1 cellular context compared by ENCODE assay signal in genomic region chr1:16677552-16678423, GRCh38.
TF ChIP-seq lines count a peak whose summit lies in the region.

No MANE protein-coding gene starts in this region.

TF ChIP-seq in HepG2, 621 proteins besides CTCF, POLR2A, EP300 and RAD21 (continued from another document and continues in another):
- TF ChIP-seq, protein P1, sequence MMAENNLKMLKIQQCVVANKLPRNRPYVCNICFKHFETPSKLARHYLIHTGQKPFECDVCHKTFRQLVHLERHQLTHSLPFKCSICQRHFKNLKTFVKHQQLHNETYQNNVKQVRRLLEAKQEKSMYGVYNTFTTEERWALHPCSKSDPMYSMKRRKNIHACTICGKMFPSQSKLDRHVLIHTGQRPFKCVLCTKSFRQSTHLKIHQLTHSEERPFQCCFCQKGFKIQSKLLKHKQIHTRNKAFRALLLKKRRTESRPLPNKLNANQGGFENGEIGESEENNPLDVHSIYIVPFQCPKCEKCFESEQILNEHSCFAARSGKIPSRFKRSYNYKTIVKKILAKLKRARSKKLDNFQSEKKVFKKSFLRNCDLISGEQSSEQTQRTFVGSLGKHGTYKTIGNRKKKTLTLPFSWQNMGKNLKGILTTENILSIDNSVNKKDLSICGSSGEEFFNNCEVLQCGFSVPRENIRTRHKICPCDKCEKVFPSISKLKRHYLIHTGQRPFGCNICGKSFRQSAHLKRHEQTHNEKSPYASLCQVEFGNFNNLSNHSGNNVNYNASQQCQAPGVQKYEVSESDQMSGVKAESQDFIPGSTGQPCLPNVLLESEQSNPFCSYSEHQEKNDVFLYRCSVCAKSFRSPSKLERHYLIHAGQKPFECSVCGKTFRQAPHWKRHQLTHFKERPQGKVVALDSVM (CRISPR knock-in tag; IDR thresholded peaks at IDR 0.05): no peak
- TF ChIP-seq BRD4 (CRISPR knock-in tag; IDR thresholded peaks at IDR 0.05): no peak
- no peak for TF ChIP-seq ZNF335 (CRISPR knock-in tag; IDR thresholded peaks at IDR 0.05)
- 0 out of 2 replicates have a peak, but pooled peaks have one; percentile 42 for TF ChIP-seq RCOR2 (CRISPR knock-in tag; IDR thresholded peaks at IDR 0.05)
- TF ChIP-seq, protein P2, sequence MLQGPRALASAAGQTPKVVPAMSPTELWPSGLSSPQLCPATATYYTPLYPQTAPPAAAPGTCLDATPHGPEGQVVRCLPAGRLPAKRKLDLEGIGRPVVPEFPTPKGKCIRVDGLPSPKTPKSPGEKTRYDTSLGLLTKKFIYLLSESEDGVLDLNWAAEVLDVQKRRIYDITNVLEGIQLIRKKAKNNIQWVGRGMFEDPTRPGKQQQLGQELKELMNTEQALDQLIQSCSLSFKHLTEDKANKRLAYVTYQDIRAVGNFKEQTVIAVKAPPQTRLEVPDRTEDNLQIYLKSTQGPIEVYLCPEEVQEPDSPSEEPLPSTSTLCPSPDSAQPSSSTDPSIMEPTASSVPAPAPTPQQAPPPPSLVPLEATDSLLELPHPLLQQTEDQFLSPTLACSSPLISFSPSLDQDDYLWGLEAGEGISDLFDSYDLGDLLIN (CRISPR knock-in tag; IDR thresholded peaks at IDR 0.05; ENCODE audit: borderline replicate concordance): no peak
- TF ChIP-seq ZNF3 (CRISPR knock-in tag; IDR thresholded peaks at IDR 0.05): no peak
- no peak for TF ChIP-seq ZNF569 (CRISPR knock-in tag; IDR thresholded peaks at IDR 0.05; ENCODE audit: borderline replicate concordance)
- no peak for TF ChIP-seq JUNB (CRISPR knock-in tag; IDR thresholded peaks at IDR 0.05; ENCODE audit: borderline replicate concordance)
- no peak for TF ChIP-seq WIZ (CRISPR knock-in tag; IDR thresholded peaks at IDR 0.05)
- TF ChIP-seq ZNF629 (CRISPR knock-in tag; conservative IDR thresholded peaks at IDR 0.05): peak; percentile 50; the same call in 1 of the 2 replicates
- no peak; the same call in 1 of the 2 replicates for TF ChIP-seq ZBTB25 (CRISPR knock-in tag; IDR thresholded peaks at IDR 0.05)
- peak; percentile 18 for TF ChIP-seq YY1 (IDR thresholded peaks at IDR 0.05; ENCODE audit: insufficient read depth, insufficient replicate concordance, low read depth, low read length)
- no peak for TF ChIP-seq ZBTB21 (CRISPR knock-in tag; IDR thresholded peaks at IDR 0.05)
- no peak for TF ChIP-seq ZNF83 (CRISPR knock-in tag; IDR thresholded peaks at IDR 0.05; ENCODE audit: borderline replicate concordance)
- TF ChIP-seq, protein P3, sequence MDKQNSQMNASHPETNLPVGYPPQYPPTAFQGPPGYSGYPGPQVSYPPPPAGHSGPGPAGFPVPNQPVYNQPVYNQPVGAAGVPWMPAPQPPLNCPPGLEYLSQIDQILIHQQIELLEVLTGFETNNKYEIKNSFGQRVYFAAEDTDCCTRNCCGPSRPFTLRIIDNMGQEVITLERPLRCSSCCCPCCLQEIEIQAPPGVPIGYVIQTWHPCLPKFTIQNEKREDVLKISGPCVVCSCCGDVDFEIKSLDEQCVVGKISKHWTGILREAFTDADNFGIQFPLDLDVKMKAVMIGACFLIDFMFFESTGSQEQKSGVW (CRISPR knock-in tag; IDR thresholded peaks at IDR 0.05; ENCODE audit: borderline replicate concordance): no peak
- peak; percentile 100 for TF ChIP-seq ZNF24 (IDR thresholded peaks at IDR 0.05)
- TF ChIP-seq, protein P4, sequence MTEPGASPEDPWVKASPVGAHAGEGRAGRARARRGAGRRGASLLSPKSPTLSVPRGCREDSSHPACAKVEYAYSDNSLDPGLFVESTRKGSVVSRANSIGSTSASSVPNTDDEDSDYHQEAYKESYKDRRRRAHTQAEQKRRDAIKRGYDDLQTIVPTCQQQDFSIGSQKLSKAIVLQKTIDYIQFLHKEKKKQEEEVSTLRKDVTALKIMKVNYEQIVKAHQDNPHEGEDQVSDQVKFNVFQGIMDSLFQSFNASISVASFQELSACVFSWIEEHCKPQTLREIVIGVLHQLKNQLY (CRISPR knock-in tag; IDR thresholded peaks at IDR 0.05): 0 out of 2 replicates have a peak, but pooled peaks have one; percentile 26
- TF ChIP-seq ZSCAN29 (CRISPR knock-in tag; conservative IDR thresholded peaks at IDR 0.05): peak; percentile 86; the same call in 1 of the 2 replicates
- no peak for TF ChIP-seq ARID2 (CRISPR knock-in tag; IDR thresholded peaks at IDR 0.05; ENCODE audit: borderline replicate concordance)
- no peak for TF ChIP-seq SMYD3 (CRISPR knock-in tag; IDR thresholded peaks at IDR 0.05)
- TF ChIP-seq SATB2 (CRISPR knock-in tag; IDR thresholded peaks at IDR 0.05): no peak
- no peak for TF ChIP-seq KDM1A (CRISPR knock-in tag; IDR thresholded peaks at IDR 0.05)
- TF ChIP-seq NPAS2 (CRISPR knock-in tag; IDR thresholded peaks at IDR 0.05; ENCODE audit: borderline replicate concordance): 0 out of 2 replicates have a peak, but pooled peaks have one; percentile 64
- no peak for TF ChIP-seq CC2D1A (CRISPR knock-in tag; IDR thresholded peaks at IDR 0.05)
- no peak for TF ChIP-seq BRCA1 (CRISPR knock-in tag; IDR thresholded peaks at IDR 0.05)
- TF ChIP-seq ZNF547 (CRISPR knock-in tag; IDR thresholded peaks at IDR 0.05): no peak
- peak; percentile 24; the same call in 1 of the 2 replicates for TF ChIP-seq ZNF607 (CRISPR knock-in tag; IDR thresholded peaks at IDR 0.05; ENCODE audit: borderline replicate concordance)
- no peak for TF ChIP-seq ZFP36 (IDR thresholded peaks at IDR 0.05; ENCODE audit: borderline replicate concordance, low read depth, low read length, partially characterized antibody)
- TF ChIP-seq, protein P5, sequence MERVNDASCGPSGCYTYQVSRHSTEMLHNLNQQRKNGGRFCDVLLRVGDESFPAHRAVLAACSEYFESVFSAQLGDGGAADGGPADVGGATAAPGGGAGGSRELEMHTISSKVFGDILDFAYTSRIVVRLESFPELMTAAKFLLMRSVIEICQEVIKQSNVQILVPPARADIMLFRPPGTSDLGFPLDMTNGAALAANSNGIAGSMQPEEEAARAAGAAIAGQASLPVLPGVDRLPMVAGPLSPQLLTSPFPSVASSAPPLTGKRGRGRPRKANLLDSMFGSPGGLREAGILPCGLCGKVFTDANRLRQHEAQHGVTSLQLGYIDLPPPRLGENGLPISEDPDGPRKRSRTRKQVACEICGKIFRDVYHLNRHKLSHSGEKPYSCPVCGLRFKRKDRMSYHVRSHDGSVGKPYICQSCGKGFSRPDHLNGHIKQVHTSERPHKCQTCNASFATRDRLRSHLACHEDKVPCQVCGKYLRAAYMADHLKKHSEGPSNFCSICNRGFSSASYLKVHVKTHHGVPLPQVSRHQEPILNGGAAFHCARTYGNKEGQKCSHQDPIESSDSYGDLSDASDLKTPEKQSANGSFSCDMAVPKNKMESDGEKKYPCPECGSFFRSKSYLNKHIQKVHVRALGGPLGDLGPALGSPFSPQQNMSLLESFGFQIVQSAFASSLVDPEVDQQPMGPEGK (CRISPR knock-in tag; IDR thresholded peaks at IDR 0.05): 0 out of 2 replicates have a peak, but pooled peaks have one; percentile 34
- TF ChIP-seq, protein P6, sequence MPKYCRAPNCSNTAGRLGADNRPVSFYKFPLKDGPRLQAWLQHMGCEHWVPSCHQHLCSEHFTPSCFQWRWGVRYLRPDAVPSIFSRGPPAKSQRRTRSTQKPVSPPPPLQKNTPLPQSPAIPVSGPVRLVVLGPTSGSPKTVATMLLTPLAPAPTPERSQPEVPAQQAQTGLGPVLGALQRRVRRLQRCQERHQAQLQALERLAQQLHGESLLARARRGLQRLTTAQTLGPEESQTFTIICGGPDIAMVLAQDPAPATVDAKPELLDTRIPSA (CRISPR knock-in tag; IDR thresholded peaks at IDR 0.05; ENCODE audit: borderline replicate concordance): no peak
- TF ChIP-seq KAT2B (IDR thresholded peaks at IDR 0.05; ENCODE audit: borderline replicate concordance, low read depth, low read length): no peak
- TF ChIP-seq MATR3 (CRISPR knock-in tag; IDR thresholded peaks at IDR 0.05): no peak
- TF ChIP-seq KDM5A (IDR thresholded peaks at IDR 0.05; ENCODE audit: borderline replicate concordance, low read length): no peak
- TF ChIP-seq TBL1XR1 (IDR thresholded peaks at IDR 0.05; ENCODE audit: borderline replicate concordance, low read length, partially characterized antibody): peak; percentile 30
- TF ChIP-seq SOX5 (CRISPR knock-in tag; IDR thresholded peaks at IDR 0.05; ENCODE audit: borderline replicate concordance): peak; percentile 63
- no peak for TF ChIP-seq NCOA1 (CRISPR knock-in tag; IDR thresholded peaks at IDR 0.05)
- no peak for TF ChIP-seq ZNF670 (CRISPR knock-in tag; IDR thresholded peaks at IDR 0.05; ENCODE audit: borderline replicate concordance)
- TF ChIP-seq, protein P7, sequence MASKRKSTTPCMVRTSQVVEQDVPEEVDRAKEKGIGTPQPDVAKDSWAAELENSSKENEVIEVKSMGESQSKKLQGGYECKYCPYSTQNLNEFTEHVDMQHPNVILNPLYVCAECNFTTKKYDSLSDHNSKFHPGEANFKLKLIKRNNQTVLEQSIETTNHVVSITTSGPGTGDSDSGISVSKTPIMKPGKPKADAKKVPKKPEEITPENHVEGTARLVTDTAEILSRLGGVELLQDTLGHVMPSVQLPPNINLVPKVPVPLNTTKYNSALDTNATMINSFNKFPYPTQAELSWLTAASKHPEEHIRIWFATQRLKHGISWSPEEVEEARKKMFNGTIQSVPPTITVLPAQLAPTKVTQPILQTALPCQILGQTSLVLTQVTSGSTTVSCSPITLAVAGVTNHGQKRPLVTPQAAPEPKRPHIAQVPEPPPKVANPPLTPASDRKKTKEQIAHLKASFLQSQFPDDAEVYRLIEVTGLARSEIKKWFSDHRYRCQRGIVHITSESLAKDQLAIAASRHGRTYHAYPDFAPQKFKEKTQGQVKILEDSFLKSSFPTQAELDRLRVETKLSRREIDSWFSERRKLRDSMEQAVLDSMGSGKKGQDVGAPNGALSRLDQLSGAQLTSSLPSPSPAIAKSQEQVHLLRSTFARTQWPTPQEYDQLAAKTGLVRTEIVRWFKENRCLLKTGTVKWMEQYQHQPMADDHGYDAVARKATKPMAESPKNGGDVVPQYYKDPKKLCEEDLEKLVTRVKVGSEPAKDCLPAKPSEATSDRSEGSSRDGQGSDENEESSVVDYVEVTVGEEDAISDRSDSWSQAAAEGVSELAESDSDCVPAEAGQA (IDR thresholded peaks at IDR 0.05; ENCODE audit: low read depth): peak; percentile 48; the same call in 1 of the 2 replicates
- TF ChIP-seq, protein P7 (CRISPR knock-in tag; IDR thresholded peaks at IDR 0.05; ENCODE audit: borderline replicate concordance): no peak
- no peak for TF ChIP-seq HMGXB3 (CRISPR knock-in tag; IDR thresholded peaks at IDR 0.05; ENCODE audit: borderline replicate concordance)
- no peak for TF ChIP-seq PHF20 (CRISPR knock-in tag; IDR thresholded peaks at IDR 0.05)
- 0 out of 2 replicates have a peak, but pooled peaks have one; percentile 31 for TF ChIP-seq MEIS1 (CRISPR knock-in tag; IDR thresholded peaks at IDR 0.05; ENCODE audit: borderline replicate concordance)
- no peak; the same call in 1 of the 2 replicates for TF ChIP-seq ZFY (CRISPR knock-in tag; IDR thresholded peaks at IDR 0.05)
- no peak for TF ChIP-seq SNRNP70 (IDR thresholded peaks at IDR 0.05; ENCODE audit: low read depth, low read length)
